Comparison of ENCODE assay signal across 8 cellular contexts in the genomic region with DNA sequence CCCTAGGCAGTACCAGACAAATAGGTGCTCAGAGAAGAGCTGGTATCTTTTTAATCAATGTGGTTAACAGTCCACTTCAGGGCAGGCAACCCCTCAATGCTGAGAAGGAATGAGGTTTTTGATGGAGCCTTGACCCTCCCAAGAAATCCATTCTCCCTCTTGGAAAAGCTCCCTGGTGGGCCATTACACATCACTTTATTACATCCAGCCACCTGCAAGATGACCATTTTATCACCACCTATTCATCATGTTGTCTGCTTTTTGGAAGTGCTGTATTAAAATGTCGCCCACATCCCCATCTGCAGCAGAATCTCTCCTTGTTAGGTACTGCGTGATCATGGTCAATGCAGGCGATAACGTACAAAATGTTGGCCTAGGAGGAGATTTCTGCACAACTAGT.
"Had no signal": no experiment of that assay in that cellular context is flagged by ENCODE, and none has a peak within 500 bp of the region (broad histone marks: within the 10 kb centered on the region; RNA-seq: fewer than 3 reads in every experiment).

No MANE protein-coding gene starts in this region.

- H3K27ac ChIP-seq: HL-60 had no signal

- H3K4me1 Mint-ChIP-seq: IgD-negative memory B cell had no signal

- H3K27ac Mint-ChIP-seq: IgD-negative memory B cell had no signal

- H3K27me3 Mint-ChIP-seq: IgD-negative memory B cell had no signal

- FAIRE-seq: HepG2, HTR-8/SVneo, K562 had no signal

- H3K36me3 Mint-ChIP-seq: IgD-negative memory B cell had no signal

- H3K4me3 ChIP-seq: K562 had no signal

- DNase-seq: IMR-90, KBM-7, KG1 had no signal

- H3K4me3 Mint-ChIP-seq: IgD-negative memory B cell had no signal
